Comparison of ENCODE assay signal across 28 cellular contexts in genomic region chr3:17505856-17506255, GRCh38.
A peak's percentile ranks its signal among the peaks of the same experiment; 100 is the strongest.
DNase-seq lines count a peak whose midpoint lies in the region; ATAC-seq, FAIRE-seq and TF ChIP-seq lines count a peak whose summit lies in the region.
"Had no signal": no experiment of that assay in that cellular context is flagged by ENCODE, and none has a peak within 500 bp of the region (broad histone marks: within the 10 kb centered on the region; RNA-seq: fewer than 3 reads in every experiment).

No MANE protein-coding gene starts in this region.

- H3K4me1 ChIP-seq in A549: peaks cover 43% of the 10 kb centered on the region
- peaks cover 16% of the 10 kb centered on the region for H3K4me1 ChIP-seq in adipocyte (ENCODE audit: control insufficient read depth, insufficient read depth, low read length)
- no peaks in the 10 kb centered on the region for H3K4me1 ChIP-seq in hepatocyte (ENCODE audit: insufficient read depth)
- no peaks in the 10 kb centered on the region for H3K4me1 ChIP-seq in endodermal cell (ENCODE audit: control insufficient read depth, insufficient read depth, low read length)
- no peaks in the 10 kb centered on the region for H3K4me1 ChIP-seq in CD8-positive, alpha-beta memory T cell (ENCODE audit: insufficient read depth, low read length)
- H3K4me1 ChIP-seq in small intestine (ENCODE audit: control insufficient read depth in 2 of 2, insufficient read depth in 1 of 2, low read depth in 1 of 2, low read length in 1 of 2): no peaks in the 10 kb centered on the region
- H3K4me1 ChIP-seq: uterus had no signal

- no peak overlapping the region for H3K27ac ChIP-seq in A549
- H3K27ac ChIP-seq in hepatocyte: no peak overlapping the region
- no peak overlapping the region for H3K27ac ChIP-seq in endodermal cell (ENCODE audit: low read depth, low read length)
- H3K27ac ChIP-seq in CD8-positive, alpha-beta memory T cell (ENCODE audit: low read depth, low read length): no peak overlapping the region
- no peak overlapping the region for H3K27ac ChIP-seq in small intestine (ENCODE audit: low read depth in 1 of 2, low read length in 1 of 2)
- H3K27ac ChIP-seq: 22Rv1, PC-9, uterus, WERI-Rb-1 had no signal

- no peak for TF ChIP-seq RAD21 in A549 (conservative IDR thresholded peaks at IDR 0.05 in 1 of 2, IDR thresholded peaks at IDR 0.05 in 1 of 2)

- no peaks in the 10 kb centered on the region for H3K36me3 Mint-ChIP-seq in endodermal cell (ENCODE audit: low read depth)
- peaks cover 0 to 10% (median 0%) of the 10 kb centered on the region in 3 donors for H3K36me3 Mint-ChIP-seq in CD8-positive, alpha-beta memory T cell

- H3K27me3 Mint-ChIP-seq in endodermal cell (ENCODE audit: insufficient read depth): no peaks in the 10 kb centered on the region
- H3K27me3 Mint-ChIP-seq in CD8-positive, alpha-beta memory T cell: no peaks in the 10 kb centered on the region
- H3K27me3 Mint-ChIP-seq: activated naive CD8-positive, alpha-beta T cell treated with anti-CD3 and anti-CD28 coated beads, Interleukin-2, amount 50 U/mL, for 24 hours had no signal

- H4K20me1 ChIP-seq in hepatocyte (ENCODE audit: insufficient read depth, poor library complexity, severe bottlenecking): no peaks in the 10 kb centered on the region

- TF ChIP-seq POLR2A in A549 (IDR thresholded peaks at IDR 0.05; ENCODE audit: low read length): no peak

- H3K27ac Mint-ChIP-seq in endodermal cell: no peak overlapping the region
- no peak overlapping the region for H3K27ac Mint-ChIP-seq in CD8-positive, alpha-beta memory T cell
- H3K27ac Mint-ChIP-seq: activated naive CD8-positive, alpha-beta T cell treated with anti-CD3 and anti-CD28 coated beads, Interleukin-2, amount 50 U/mL, for 24 hours had no signal

- H3K9ac ChIP-seq in adipocyte (ENCODE audit: low read length) (no peak overlapping the region), endodermal cell (ENCODE audit: extremely low read depth, low read length, poor library complexity, severe bottlenecking) (no peak overlapping the region)

- H3K4me2 ChIP-seq in A549: peak overlapping the region; percentile 43; the same call in 2 of the 3 replicates
- H3K4me2 ChIP-seq in hepatocyte: no peak overlapping the region
- H3K4me2 ChIP-seq: PC-9 had no signal

- H3K27me3 ChIP-seq in adipocyte (replicated peaks; ENCODE audit: control insufficient read depth, insufficient read depth, low read length) (no peaks in the 10 kb centered on the region), hepatocyte (no peaks in the 10 kb centered on the region), endodermal cell (ENCODE audit: control insufficient read depth, insufficient read depth, low read length, poor library complexity, severe bottlenecking) (no peaks in the 10 kb centered on the region), small intestine (ENCODE audit: control insufficient read depth in 2 of 2, insufficient read depth in 2 of 2, low read length in 2 of 2) (no peaks in the 10 kb centered on the region)
- H3K27me3 ChIP-seq in CD8-positive, alpha-beta memory T cell (ENCODE audit: insufficient read depth, low read length, poor library complexity, severe bottlenecking): no peaks in the 10 kb centered on the region
- H3K27me3 ChIP-seq: uterus had no signal

- H3K36me3 ChIP-seq in adipocyte (ENCODE audit: control insufficient read depth, insufficient read depth, low read length, severe bottlenecking) (no peaks in the 10 kb centered on the region), hepatocyte (replicated peaks; ENCODE audit: insufficient read depth, low read depth) (no peaks in the 10 kb centered on the region), endodermal cell (ENCODE audit: control insufficient read depth, insufficient read depth, low read length) (no peaks in the 10 kb centered on the region), small intestine (ENCODE audit: control insufficient read depth in 2 of 2, insufficient read depth in 2 of 2, low read length in 2 of 2) (no peaks in the 10 kb centered on the region)
- no peaks in the 10 kb centered on the region for H3K36me3 ChIP-seq in CD8-positive, alpha-beta memory T cell (ENCODE audit: insufficient read depth, low read length)
- H3K36me3 ChIP-seq: uterus, WERI-Rb-1 had no signal

- no peak overlapping the region for H2AFZ ChIP-seq in hepatocyte
- H2AFZ ChIP-seq: PC-9 had no signal

- POLR2A ChIA-PET in A549 (lab: Yijun Ruan, JAX): no interaction called here
- POLR2A ChIA-PET in CD8-positive, alpha-beta memory T cell (lab: Charles Lee): no interaction called here

- H3K4me3 Mint-ChIP-seq in endodermal cell: no peak overlapping the region
- no peak overlapping the region for H3K4me3 Mint-ChIP-seq in CD8-positive, alpha-beta memory T cell
- H3K4me3 Mint-ChIP-seq: activated naive CD8-positive, alpha-beta T cell treated with anti-CD3 and anti-CD28 coated beads, Interleukin-2, amount 50 U/mL, for 24 hours had no signal

- peaks cover 5% of the 10 kb centered on the region for H3K4me1 Mint-ChIP-seq in endodermal cell
- H3K4me1 Mint-ChIP-seq in CD8-positive, alpha-beta memory T cell: peaks cover 0 to 4% (median 2%) of the 10 kb centered on the region in 3 donors
- H3K4me1 Mint-ChIP-seq: activated naive CD8-positive, alpha-beta T cell treated with anti-CD3 and anti-CD28 coated beads, Interleukin-2, amount 50 U/mL, for 24 hours had no signal

- H3K4me3 ChIP-seq in A549 (no peak overlapping the region), adipocyte (ENCODE audit: low read length) (no peak overlapping the region), fibroblast of pulmonary artery (replicated peaks; ENCODE audit: low read depth, low read length) (no peak overlapping the region), hepatocyte (no peak overlapping the region), endodermal cell (ENCODE audit: low read length) (no peak overlapping the region), small intestine (ENCODE audit: low read depth in 1 of 2, low read length in 2 of 2) (no peak overlapping the region)
- H3K4me3 ChIP-seq in CD8-positive, alpha-beta memory T cell (ENCODE audit: low read length): no peak overlapping the region
- H3K4me3 ChIP-seq: K562, PC-9, uterus had no signal

- no peaks in the 10 kb centered on the region for H3K79me2 ChIP-seq in hepatocyte

- FAIRE-seq in A549 (lab: Jason Lieb, UNC) (no peak), HTR-8/SVneo (lab: Jason Lieb, UNC) (no peak), small intestine (lab: Jason Lieb, UNC) (no peak)
- FAIRE-seq: D721Med, K562 had no signal

- no peak for TF ChIP-seq CTCF in A549 (IDR thresholded peaks at IDR 0.05)
- no peak for TF ChIP-seq CTCF in fibroblast of pulmonary artery (IDR thresholded peaks at IDR 0.05; ENCODE audit: low read length, missing control alignments)
- no peak for TF ChIP-seq CTCF in hepatocyte (IDR thresholded peaks at IDR 0.05; ENCODE audit: poor library complexity)
- no peak for TF ChIP-seq CTCF in endodermal cell (conservative IDR thresholded peaks at IDR 0.05)

- no peaks in the 10 kb centered on the region for H3K9me3 ChIP-seq in A549
- H3K9me3 ChIP-seq in adipocyte (ENCODE audit: control insufficient read depth, low read length): no peaks in the 10 kb centered on the region
- H3K9me3 ChIP-seq in hepatocyte (ENCODE audit: low read depth): no peaks in the 10 kb centered on the region
- H3K9me3 ChIP-seq in endodermal cell (ENCODE audit: control insufficient read depth, low read length): no peaks in the 10 kb centered on the region
- H3K9me3 ChIP-seq in CD8-positive, alpha-beta memory T cell (ENCODE audit: low read length): no peaks in the 10 kb centered on the region
- no peaks in the 10 kb centered on the region for H3K9me3 ChIP-seq in small intestine (ENCODE audit: control insufficient read depth, low read depth)
- H3K9me3 ChIP-seq: uterus had no signal

- CTCF ChIA-PET in A549 (lab: Yijun Ruan, JAX): interaction anchor here (1.2 kb wide), 2 partner anchors 12 to 26 kb away, joined by 3 to 4 read pairs; no protein-coding TSS in a partner anchor
- CTCF ChIA-PET in CD8-positive, alpha-beta memory T cell (lab: Charles Lee): no interaction called here

- H3K9me2 ChIP-seq in hepatocyte (replicated peaks; ENCODE audit: insufficient read depth): no peaks in the 10 kb centered on the region

- ATAC-seq in A549: no peak
- ATAC-seq: activated naive CD8-positive, alpha-beta T cell treated with anti-CD3 and anti-CD28 coated beads, Interleukin-2, amount 50 U/mL, for 24 hours; K562 had no signal

- TF ChIP-seq EP300 in A549 (IDR thresholded peaks at IDR 0.05): no peak

- no peaks in the 10 kb centered on the region for H3K9me3 Mint-ChIP-seq in endodermal cell
- no peaks in the 10 kb centered on the region for H3K9me3 Mint-ChIP-seq in CD8-positive, alpha-beta memory T cell
- H3K9me3 Mint-ChIP-seq: activated naive CD8-positive, alpha-beta T cell treated with anti-CD3 and anti-CD28 coated beads, Interleukin-2, amount 50 U/mL, for 24 hours had no signal

- DNase-seq in A549 (ENCODE audit: low read depth in 1 of 2, low spot score in 1 of 2) (no peak), HTR-8/SVneo (ENCODE audit: insufficient read length, low spot score) (peak; percentile 7), adipocyte (ENCODE audit: low read depth) (peak; percentile 49), fibroblast of pulmonary artery (ENCODE audit: low read depth) (peak; percentile 48), hepatocyte (ENCODE audit: low spot score) (no peak), endodermal cell (no peak), small intestine (no peak)
- no peak for DNase-seq in CD8-positive, alpha-beta memory T cell
- DNase-seq: activated CD4-positive, alpha-beta T cell treated with anti-CD3 and anti-CD28 coated beads, Interleukin-2, amount 50 U/mL, for 4 hours; activated effector memory CD4-positive, alpha-beta T cell treated with anti-CD3 and anti-CD28 coated beads, Interleukin-2, amount 50 U/mL, for 16 hours; activated naive CD8-positive, alpha-beta T cell treated with anti-CD3 and anti-CD28 coated beads, Interleukin-2, amount 50 U/mL, for 24 hours; C1 segment of cervical spinal cord; caudate nucleus; effector CD4-positive, alpha-beta T cell; GDM1; GOT3; hypothalamus; mammary epithelial cell; NCI-H1694; NCI-H2171 treated with DMSO at 0.1 percent for 48 hours; NCI-H82; PC-9; retina; uterus; WERI-Rb-1 had no signal

TF ChIP-seq in A549, 52 proteins besides CTCF, POLR2A, EP300 and RAD21:
- TF ChIP-seq HOXA7 (CRISPR knock-in tag; IDR thresholded peaks at IDR 0.05) (no peak), FOSL2 (IDR thresholded peaks at IDR 0.05) (0 out of 2 replicates have a peak, but pooled peaks have one; percentile 14), FOSL2 (CRISPR knock-in tag; IDR thresholded peaks at IDR 0.05) (peak; percentile 70), MAZ (IDR thresholded peaks at IDR 0.05; ENCODE audit: borderline replicate concordance, low read depth, low read length) (no peak), RARB (CRISPR knock-in tag; IDR thresholded peaks at IDR 0.05) (no peak), EHMT2 (IDR thresholded peaks at IDR 0.05; ENCODE audit: low read depth) (no peak)

Comparison
In these comparisons a context has a peak if more than half of its experiments do, and no peak if none do; other contexts are left out.
1. DNase-seq: peak in HTR-8/SVneo (single experiment), adipocyte (single experiment) and fibroblast of pulmonary artery (single experiment); none in A549 (0 of 2), hepatocyte (single experiment), endodermal cell (single experiment), CD8-positive, alpha-beta memory T cell (0 of 5) and small intestine (single experiment).